17 cellular contexts compared by ENCODE assay signal in genomic region chr7:145732521-145732920, GRCh38.
"Had no signal": no experiment of that assay in that cellular context is flagged by ENCODE, and none has a peak within 500 bp of the region (broad histone marks: within the 10 kb centered on the region; RNA-seq: fewer than 3 reads in every experiment).

No MANE protein-coding gene starts in this region.

- H3K4me1 ChIP-seq: esophagus muscularis mucosa, lower lobe of right lung, sigmoid colon, transverse colon had no signal

- H3K27ac ChIP-seq: brain microvascular endothelial cell, esophagus muscularis mucosa, lower lobe of right lung, sigmoid colon, transverse colon had no signal

- DNase-seq: activated gamma-delta T cell treated with Interleukin-2 at 50 U/mL for 16 hours; activated T-cell treated with anti-CD3 and anti-CD28 coated beads, Interleukin-2, amount 50 U/mL, for 1 hour; aorta; brain microvascular endothelial cell; effector memory CD4-positive, alpha-beta T cell; immature natural killer cell; lower lobe of right lung; naive B cell; sigmoid colon; stimulated activated CD4-positive, alpha-beta T cell treated with anti-CD3 and anti-CD28 coated beads, Interleukin-2, amount 100 ng/mL, for 48 hours; stimulated activated CD8-positive, alpha-beta memory T cell treated with anti-CD3 and anti-CD28 coated beads, Interleukin-4, amount 100 ng/mL, for 48 hours; stimulated activated naive B cell treated with anti-CD40 and anti-IgM and Interleukin-4, amounts not matched to agents 10 μg/mL and 1 μg/mL and 100 μg/mL, for 72 hours; transverse colon had no signal

- H3K4me3 ChIP-seq: esophagus muscularis mucosa, lower lobe of right lung, sigmoid colon, smooth muscle cell, transverse colon had no signal

- H3K4me2 ChIP-seq: smooth muscle cell had no signal

- H3K27me3 ChIP-seq: brain microvascular endothelial cell, esophagus muscularis mucosa, sigmoid colon, transverse colon had no signal

- H3K36me3 ChIP-seq: brain microvascular endothelial cell, esophagus muscularis mucosa, lower lobe of right lung, sigmoid colon, transverse colon had no signal

- FAIRE-seq: colon, urothelium cell line had no signal
